ENCODE assay signal across 22 cellular contexts in genomic region chr9:92639791-92640271, GRCh38. TPM values are rescaled to one million over a fixed set of nuclear protein-coding genes. Genes with fewer than 3 reads are reported as not detected.
DNase-seq lines count a peak whose midpoint lies in the region; ATAC-seq and TF ChIP-seq lines count a peak whose summit lies in the region.
"Had no signal": no experiment of that assay in that cellular context is flagged by ENCODE, and none has a peak within 500 bp of the region (broad histone marks: within the 10 kb centered on the region; RNA-seq: fewer than 3 reads in every experiment).

No MANE protein-coding gene starts in this region.

- H2BK20ac ChIP-seq in H9 (ENCODE audit: low read depth, low read length, poor library complexity, severe bottlenecking), result no peak overlapping the region

- no peak for TF ChIP-seq EP300 in stomach (IDR thresholded peaks at IDR 0.05)

- no peaks in the 10 kb centered on the region for H3K9me3 ChIP-seq in H9 (ENCODE audit: control insufficient read depth, low read depth, low read length)
- H3K9me3 ChIP-seq in stomach, result no peaks in the 10 kb centered on the region
- no peaks in the 10 kb centered on the region for H3K9me3 ChIP-seq in BE2C
- H3K9me3 ChIP-seq: Peyer's patch had no signal

- no peak overlapping the region for H3K4me3 Mint-ChIP-seq in H9
- H3K4me3 Mint-ChIP-seq: GM23338 had no signal

- no peaks in the 10 kb centered on the region for H3K79me2 ChIP-seq in H9 (ENCODE audit: insufficient read depth, low read length)

- H3K79me1 ChIP-seq in H9 (ENCODE audit: insufficient read depth, low read depth, low read length, poor library complexity, severe bottlenecking), result no peaks in the 10 kb centered on the region

- no peak overlapping the region for H4K5ac ChIP-seq in H9 (ENCODE audit: insufficient read length, low read depth, low read length)

- no peak overlapping the region for H3K4me2 ChIP-seq in H9 (ENCODE audit: insufficient read depth, insufficient read length, low read length)
- H3K4me2 ChIP-seq: GM23338 had no signal

- no peaks in the 10 kb centered on the region for H3K4me1 Mint-ChIP-seq in H9
- H3K4me1 Mint-ChIP-seq: GM23338 had no signal

- H2BK5ac ChIP-seq in H9 (ENCODE audit: insufficient read length, low read length), result no peak overlapping the region

- H2BK15ac ChIP-seq in H9 (ENCODE audit: low read depth, low read length), result no peak overlapping the region

- no peak overlapping the region for H3K27ac Mint-ChIP-seq in H9
- H3K27ac Mint-ChIP-seq: GM23338 had no signal

- no peak overlapping the region for H3K23ac ChIP-seq in H9 (ENCODE audit: insufficient read length, low read depth, low read length)

- no peak overlapping the region for H2AFZ ChIP-seq in H9 (ENCODE audit: low read length)
- H2AFZ ChIP-seq: GM23338 had no signal

- H3K36me3 ChIP-seq in stomach (peaks cover 61 to 100% (median 100%) of the 10 kb centered on the region in 4 donors), BE2C (peaks cover 68% of the 10 kb centered on the region)

- H4K20me1 ChIP-seq in H9 (ENCODE audit: control insufficient read depth, insufficient read depth, insufficient read length), result no peaks in the 10 kb centered on the region

- no peak overlapping the region for H2BK12ac ChIP-seq in H9 (ENCODE audit: insufficient read length, low read depth, low read length)

- H3K4me1 ChIP-seq in H9 (ENCODE audit: insufficient read depth, low read length) (no peaks in the 10 kb centered on the region), stomach (peaks cover 0 to 4% (median 2%) of the 10 kb centered on the region in 4 donors), BE2C (no peaks in the 10 kb centered on the region)
- H3K4me1 ChIP-seq: Peyer's patch had no signal

- H3T11ph ChIP-seq in H9 (ENCODE audit: low read length), result no peak overlapping the region

- H4K8ac ChIP-seq in H9 (replicated peaks; ENCODE audit: insufficient read length, low read depth, low read length), result no peak overlapping the region

- intact Hi-C loops in stomach (cut with DNase I; ENCODE audit: low total_unique reads), result loop anchor here (10.0 kb wide), 1 partner anchor 295 kb away; no protein-coding TSS in a partner anchor

- H3K9me3 Mint-ChIP-seq in H9, result no peaks in the 10 kb centered on the region
- H3K9me3 Mint-ChIP-seq: GM23338 had no signal

- no peak overlapping the region for H2BK120ac ChIP-seq in H9 (ENCODE audit: low read depth, low read length, poor library complexity, severe bottlenecking)

- no peak overlapping the region for H3K4ac ChIP-seq in H9 (ENCODE audit: low read depth, low read length)

- H3K14ac ChIP-seq in H9 (ENCODE audit: insufficient read depth, low read length), result no peak overlapping the region

- peaks cover 6 to 50% (median 24%) of the 10 kb centered on the region in 3 experiments; a peak in 6 of 7 replicates for H3K36me3 Mint-ChIP-seq in H9 (ENCODE audit: insufficient read depth in 1 of 3, low read depth in 3 of 3)

- H3K9ac ChIP-seq in H9 (ENCODE audit: extremely low read depth, insufficient read length, low read length), result no peak overlapping the region

- no peak overlapping the region for H4K91ac ChIP-seq in H9 (ENCODE audit: insufficient read length, low read depth, low read length)

- no CpG with 5 or more reads among the region's 9 CpGs for WGBS in H9 (ENCODE audit: extremely low coverage, insufficient read length, low lambda C conversion rate)
- 88 to 91% (median 90%) methylated on average over 9 of the region's 9 CpGs for WGBS in stomach, 5 donors

- H3K27me3 ChIP-seq in H9 (ENCODE audit: insufficient read depth, low read length) (no peaks in the 10 kb centered on the region), stomach (no peaks in the 10 kb centered on the region), BE2C (no peaks in the 10 kb centered on the region)
- H3K27me3 ChIP-seq: Peyer's patch had no signal

- DNase-seq in H9 (peak; percentile 10), cerebellar cortex (ENCODE audit: low spot score) (peak; percentile 75), mesenteric fat pad (ENCODE audit: low spot score) (peak; percentile 82), stomach (peak; percentile 14), SW480 (ENCODE audit: low spot score) (no peak), BE2C (no peak)
- DNase-seq: ACHN; DMS79 treated with DMSO at 0.1 percent for 48 hours; MM.1S; NCI-H1092; NCI-H146; NCI-H2081; NCI-H446 treated with DMSO at 0.1 percent for 48 hours; NCI-H748 treated with DMSO at 0.1 percent for 48 hours; NK-92 treated with Interleukin-12 subunit alpha and Interleukin-12 subunit beta, amount 100 ng/mL, for 24 hours had no signal

- no peak for ATAC-seq in GM19467 (IDR thresholded peaks at IDR 0.05; ENCODE audit: unreplicated experiment)
- ATAC-seq: GM23338, HCT116, Right ventricle myocardium inferior had no signal

- H3K18ac ChIP-seq in H9 (ENCODE audit: insufficient read length, low read depth, low read length), result no peak overlapping the region

- H3K27me3 Mint-ChIP-seq in H9 (ENCODE audit: low read depth), result no peaks in the 10 kb centered on the region

- no peak for TF ChIP-seq CTCF in H9 (conservative IDR thresholded peaks at IDR 0.05)
- no peak for TF ChIP-seq CTCF in stomach (IDR thresholded peaks at IDR 0.05)
- no peak for TF ChIP-seq CTCF in BE2C (IDR thresholded peaks at IDR 0.05; ENCODE audit: low read depth, low read length)

- H3K23me2 ChIP-seq in H9 (ENCODE audit: insufficient read length, low read depth, low read length, poor library complexity, severe bottlenecking), result no peaks in the 10 kb centered on the region

- H3K27ac ChIP-seq in H9 (ENCODE audit: insufficient read length, low read depth, low read length), result no peak overlapping the region
- no peak overlapping the region for H3K27ac ChIP-seq in stomach
- H3K27ac ChIP-seq: C4-2B, Peyer's patch, SK-N-MC had no signal

- no peak overlapping the region for H2AK5ac ChIP-seq in H9 (ENCODE audit: insufficient read length, low read length)

- H3K56ac ChIP-seq in H9 (ENCODE audit: insufficient read length, low read depth, low read length), result no peak overlapping the region

- H3K4me3 ChIP-seq in stomach (no peak overlapping the region), BE2C (ENCODE audit: low read depth, low read length) (no peak overlapping the region)
- H3K4me3 ChIP-seq: GM23338, Peyer's patch, SK-N-MC had no signal

- no peak for TF ChIP-seq POLR2A in stomach (IDR thresholded peaks at IDR 0.05)

RNA-seq across cellular contexts. Expression of gene IPPK, which starts 30.1 kb away (rescaled TPM):
- total RNA-seq in H9 (2021), result 10.7 and 12.9 TPM in 2 replicates
- 10.1 TPM for total RNA-seq in mesenteric fat pad
- 10 to 100 TPM in 4 of 5 donors, 1 to 10 TPM in 1; 1.4 to 14.6 (median 11.6) TPM for total RNA-seq in stomach
- 10 to 100 TPM in 1 of 3 donors, 1 to 10 TPM in 2; 2.7 to 17.1 (median 6.0) TPM for polyA plus RNA-seq in stomach
- polyA plus RNA-seq in BE2C (2012; ENCODE audit: insufficient read depth, insufficient read length, low read depth), result 17.6 TPM

Comparison
In these comparisons a context has a peak if more than half of its experiments do, and no peak if none do; other contexts are left out.
1. DNase-seq: peak in H9 (single experiment), cerebellar cortex (single experiment), mesenteric fat pad (single experiment) and stomach (single experiment); none in SW480 (single experiment) and BE2C (single experiment).